ENCODE assay signal across 8 cellular contexts in the genomic region with DNA sequence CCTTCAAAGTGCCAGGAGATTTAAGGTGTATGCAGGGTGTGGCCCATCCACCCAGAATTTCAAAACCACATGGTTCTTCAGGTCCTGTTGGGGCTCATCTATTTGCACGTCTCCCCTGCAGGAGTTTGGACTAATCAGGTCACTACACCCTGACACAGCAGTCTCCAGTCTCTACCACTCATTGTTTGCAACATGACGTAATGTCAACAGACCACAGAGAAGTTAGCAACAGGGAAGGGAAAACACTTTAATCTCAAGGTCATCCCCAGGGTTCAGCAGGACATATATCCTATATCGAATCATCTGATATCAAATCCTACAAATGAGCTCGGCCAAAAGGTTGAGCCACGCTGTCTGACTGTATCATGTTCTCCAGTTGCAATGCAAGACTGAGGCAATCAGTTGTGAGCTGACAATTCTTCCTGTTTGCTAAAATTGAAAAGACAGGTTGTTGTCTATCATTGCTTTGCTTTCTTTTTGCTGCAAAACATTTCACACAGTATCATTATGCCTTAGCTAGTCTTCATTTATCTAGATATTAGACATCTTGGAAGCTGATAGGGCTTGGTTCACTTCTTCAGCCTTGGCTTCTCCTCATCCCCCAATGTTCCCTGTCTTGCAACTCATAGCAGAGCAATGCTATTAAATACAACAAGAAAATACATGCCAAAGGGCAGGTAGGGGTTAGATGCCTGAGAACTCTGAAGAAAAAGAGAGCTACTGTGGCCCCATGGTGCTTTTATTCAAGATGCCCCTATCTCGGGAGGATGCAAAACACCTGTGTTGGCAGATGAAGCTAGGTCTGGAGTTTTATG. TPM values are rescaled to one million over a fixed set of nuclear protein-coding genes. Genes with fewer than 3 reads are reported as not detected.
DNase-seq lines count a peak whose midpoint lies in the region; ATAC-seq and TF ChIP-seq lines count a peak whose summit lies in the region.

No MANE protein-coding gene starts in this region.

- CTCF ChIA-PET in Caco-2 (lab: Charles Lee) (interaction anchor here (1.1 kb wide), 1 partner anchor 324 kb away, joined by 5 read pairs; no protein-coding TSS in a partner anchor), T-cell (lab: Charles Lee) (interaction anchor here (0.6 kb wide), 2 partner anchors 27 to 287 kb away, joined by 3 read pairs; no protein-coding TSS in a partner anchor)

- H3K27me3 Mint-ChIP-seq in Caco-2 (ENCODE audit: insufficient read depth, unreplicated experiment) (no peaks in the 10 kb centered on the region), T-cell (no peaks in the 10 kb centered on the region)

- peak overlapping the region; percentile 35 for H3K27ac Mint-ChIP-seq in Caco-2 (ENCODE audit: unreplicated experiment)
- peak overlapping the region; percentile 82 to 84 for H3K27ac Mint-ChIP-seq in T-cell

- BruUV-seq in Caco-2 (replicated peaks; lab: Mats Ljungman, UMichigan): no TSS peak

- H3K4me1 ChIP-seq in Caco-2: peaks cover 35% of the 10 kb centered on the region

- peaks cover 20% of the 10 kb centered on the region for H3K36me3 Mint-ChIP-seq in Caco-2 (ENCODE audit: insufficient read depth, unreplicated experiment)
- H3K36me3 Mint-ChIP-seq in T-cell: peaks cover 25% of the 10 kb centered on the region

- H3K4me1 Mint-ChIP-seq in Caco-2 (ENCODE audit: low read depth, unreplicated experiment): peaks cover 20% of the 10 kb centered on the region
- peaks cover 16 to 42% (median 37%) of the 10 kb centered on the region in 3 donors for H3K4me1 Mint-ChIP-seq in T-cell

- H3K36me3 ChIP-seq in Caco-2 (ENCODE audit: control insufficient read depth, insufficient read depth, low read length): no peaks in the 10 kb centered on the region

- no peaks in the 10 kb centered on the region for H3K9me3 Mint-ChIP-seq in Caco-2 (ENCODE audit: unreplicated experiment)
- peaks cover 0 to 9% (median 7%) of the 10 kb centered on the region in 3 donors for H3K9me3 Mint-ChIP-seq in T-cell

- TF ChIP-seq CTCF in Caco-2 (IDR thresholded peaks at IDR 0.05; ENCODE audit: insufficient read depth in 1 of 2, low read depth in 1 of 2, low read length in 1 of 2, severe bottlenecking in 1 of 2, unreplicated experiment in 1 of 2): no peak

- H3K9me3 ChIP-seq in Caco-2: no peaks in the 10 kb centered on the region

- no peaks in the 10 kb centered on the region for H3K27me3 ChIP-seq in Caco-2 (replicated peaks; ENCODE audit: control insufficient read depth, insufficient read depth, low read length)

- peak; percentile 53 to 64 for DNase-seq in Caco-2
- DNase-seq in HuH-7 (ENCODE audit: low spot score): peak; percentile 42
- no peak for DNase-seq in T-cell
- DNase-seq in left colon: peak in 1 of 2 donors; percentile 46
- DNase-seq in NCI-H2171 (lab: John Stamatoyannopoulos, UW): no peak
- no peak for DNase-seq in OCI-M2 (lab: John Stamatoyannopoulos, UW; ENCODE audit: unreplicated experiment)
- no peak for DNase-seq in activated CD8-positive, alpha-beta memory T cell treated with anti-CD3 and anti-CD28 coated beads, Interleukin-2, amount 50 U/mL, for 48 hours

- no peak overlapping the region for H3K4me3 Mint-ChIP-seq in Caco-2 (ENCODE audit: unreplicated experiment)
- H3K4me3 Mint-ChIP-seq in T-cell: no peak overlapping the region

- H3K4me3 ChIP-seq in Caco-2 (ENCODE audit: low read depth, low read length): no peak overlapping the region

- POLR2A ChIA-PET in Caco-2 (lab: Charles Lee): interaction anchor here (1.3 kb wide), 1 partner anchor 276 kb away, joined by 3 read pairs; no protein-coding TSS in a partner anchor
- POLR2A ChIA-PET in T-cell (lab: Charles Lee): no interaction called here

- intact Hi-C loops in Caco-2 (cut with micrococcal nuclease; ENCODE audit: unreplicated experiment) (no loop called here), left colon (cut with DNase I, micrococcal nuclease) (no loop called here)

- ATAC-seq in T-cell (replicated peaks in 1 of 4): no peak
- ATAC-seq in left colon: peak; percentile 51
- ATAC-seq in GM19395 (IDR thresholded peaks at IDR 0.05; ENCODE audit: unreplicated experiment): no peak

RNA-seq across cellular contexts. Expression of a gene that starts 13.4 kb away (rescaled TPM):
- total RNA-seq in Caco-2 (2022) (1.4 and 1.6 TPM in 2 replicates), T-cell (1 to 10 TPM; 1.2 to 3.6 (median 2.8) TPM), left colon (1 to 10 TPM; 1.1 to 2.1 TPM)

Comparison
In these comparisons a context has a peak if more than half of its experiments do, and no peak if none do; other contexts are left out.
1. DNase-seq: peak in Caco-2 (2 of 2) and HuH-7 (single experiment); none in T-cell (0 of 34), NCI-H2171 (single experiment), OCI-M2 (single experiment) and activated CD8-positive, alpha-beta memory T cell treated with anti-CD3 and anti-CD28 coated beads, Interleukin-2, amount 50 U/mL, for 48 hours (single experiment).